In genomic region chr6:144581807-144582537, GRCh38 we compare ENCODE assay signal across 8 cellular contexts.
DNase-seq lines count a peak whose midpoint lies in the region; ATAC-seq and TF ChIP-seq lines count a peak whose summit lies in the region.

No MANE protein-coding gene starts in this region.

- no peak overlapping the region for H3K9ac ChIP-seq in endodermal cell (ENCODE audit: extremely low read depth, low read length, poor library complexity, severe bottlenecking)

- in situ Hi-C loops in SK-MEL-5 (cut with HindIII; ENCODE audit: low pct_unique_long_range_greater_than_20kb, low sequenced_read_pairs) = no loop called here

- no peaks in the 10 kb centered on the region for H3K27me3 Mint-ChIP-seq in endodermal cell (ENCODE audit: insufficient read depth)
- no peaks in the 10 kb centered on the region for H3K27me3 Mint-ChIP-seq in naive thymus-derived CD4-positive, alpha-beta T cell

- H3K4me1 Mint-ChIP-seq in endodermal cell = peaks cover 32% of the 10 kb centered on the region
- peaks cover 14 to 55% (median 32%) of the 10 kb centered on the region in 7 donors for H3K4me1 Mint-ChIP-seq in naive thymus-derived CD4-positive, alpha-beta T cell

- peak; percentile 27 for ATAC-seq in HG02885 (IDR thresholded peaks at IDR 0.05; ENCODE audit: poor library complexity, unreplicated experiment)
- peak; percentile 67 for ATAC-seq in naive thymus-derived CD4-positive, alpha-beta T cell

- peak; percentile 87 for TF ChIP-seq CTCF in endodermal cell (conservative IDR thresholded peaks at IDR 0.05)

- POLR2A ChIA-PET in naive thymus-derived CD4-positive, alpha-beta T cell (lab: Charles Lee) = no interaction called here

- intact Hi-C loops in naive thymus-derived CD4-positive, alpha-beta T cell (cut with micrococcal nuclease) = loop anchor here (1.0 to 10.0 kb wide), 14 partner anchors 19 to 1233 kb away; partner anchors contain the start of genes ADAT2 (in 1 of the 2), FBXO30 (in 1 of the 2), PEX3 (in 1 of the 2) and STX11 (in 1 of the 2)

- H3K36me3 Mint-ChIP-seq in endodermal cell (ENCODE audit: low read depth) = peaks cover 15% of the 10 kb centered on the region
- H3K36me3 Mint-ChIP-seq in naive thymus-derived CD4-positive, alpha-beta T cell = peaks cover 0 to 28% (median 6%) of the 10 kb centered on the region in 5 donors

- CTCF ChIA-PET in naive thymus-derived CD4-positive, alpha-beta T cell (lab: Charles Lee) = interaction anchor here (0.7 to 1.7 kb wide), 6 partner anchors 14 to 173 kb away, joined by 3 to 4 read pairs (median 3); no protein-coding TSS in a partner anchor

- H3K27ac ChIP-seq in endodermal cell (ENCODE audit: low read depth, low read length) = no peak overlapping the region
- no peak overlapping the region for H3K27ac ChIP-seq in naive thymus-derived CD4-positive, alpha-beta T cell (ENCODE audit: low read depth, low read length)

- DNase-seq in D341Med (ENCODE audit: low spot score) = peak; percentile 17
- DNase-seq in SK-MEL-5 (ENCODE audit: low read depth, low spot score) = peak; percentile 60
- peak; percentile 57 for DNase-seq in endodermal cell
- DNase-seq in naive thymus-derived CD4-positive, alpha-beta T cell = peak in 6 of 9 donors; percentile 16 to 41 (median 28)
- DNase-seq in NCI-H187 (lab: John Stamatoyannopoulos, UW) = no peak
- no peak for DNase-seq in RPMI8226
- DNase-seq in 8988T = no peak

- WGBS in endodermal cell (ENCODE audit: insufficient coverage in 1 of 2, insufficient read length in 1 of 2), 2 experiments = 74 to 89% methylated on average over 4 to 5 of the region's 5 CpGs

- no peak overlapping the region for H3K4me3 Mint-ChIP-seq in endodermal cell
- H3K4me3 Mint-ChIP-seq in naive thymus-derived CD4-positive, alpha-beta T cell = peak overlapping the region in 8 of 10 donors; percentile 10 to 89 (median 46)

- no peaks in the 10 kb centered on the region for H3K9me3 ChIP-seq in endodermal cell (ENCODE audit: control insufficient read depth, low read length)
- H3K9me3 ChIP-seq in naive thymus-derived CD4-positive, alpha-beta T cell (ENCODE audit: control insufficient read depth in 2 of 3, low read length in 3 of 3) = no peaks in the 10 kb centered on the region

- no peaks in the 10 kb centered on the region for H3K9me3 Mint-ChIP-seq in endodermal cell
- no peaks in the 10 kb centered on the region for H3K9me3 Mint-ChIP-seq in naive thymus-derived CD4-positive, alpha-beta T cell

- no peak overlapping the region for H3K4me3 ChIP-seq in endodermal cell (ENCODE audit: low read length)
- H3K4me3 ChIP-seq in naive thymus-derived CD4-positive, alpha-beta T cell (ENCODE audit: low read length) = no peak overlapping the region

- H3K4me1 ChIP-seq in endodermal cell (ENCODE audit: control insufficient read depth, insufficient read depth, low read length) = peaks cover 4% of the 10 kb centered on the region
- H3K4me1 ChIP-seq in naive thymus-derived CD4-positive, alpha-beta T cell (ENCODE audit: control insufficient read depth in 2 of 2, insufficient read depth in 2 of 2, low read length in 2 of 2) = peaks cover 19 to 20% of the 10 kb centered on the region in 2 donors

- peaks cover 18% of the 10 kb centered on the region for H3K36me3 ChIP-seq in endodermal cell (ENCODE audit: control insufficient read depth, insufficient read depth, low read length)
- peaks cover 0 to 12% (median 0%) of the 10 kb centered on the region in 3 experiments for H3K36me3 ChIP-seq in naive thymus-derived CD4-positive, alpha-beta T cell (ENCODE audit: control insufficient read depth in 2 of 3, insufficient read depth in 3 of 3, low read length in 3 of 3)

- no peak overlapping the region for H3K27ac Mint-ChIP-seq in endodermal cell
- peak overlapping the region in 7 of 9 donors; percentile 19 to 87 (median 76) for H3K27ac Mint-ChIP-seq in naive thymus-derived CD4-positive, alpha-beta T cell

- H3K27me3 ChIP-seq in endodermal cell (ENCODE audit: control insufficient read depth, insufficient read depth, low read length, poor library complexity, severe bottlenecking) = no peaks in the 10 kb centered on the region
- no peaks in the 10 kb centered on the region for H3K27me3 ChIP-seq in naive thymus-derived CD4-positive, alpha-beta T cell (ENCODE audit: control insufficient read depth in 2 of 2, insufficient read depth in 2 of 2, low read length in 2 of 2)

Comparison
In these comparisons a context has a peak if more than half of its experiments do, and no peak if none do; other contexts are left out.
1. DNase-seq: peak in D341Med (single experiment), SK-MEL-5 (single experiment), endodermal cell (single experiment) and naive thymus-derived CD4-positive, alpha-beta T cell (6 of 9); none in NCI-H187 (0 of 2), RPMI8226 (single experiment) and 8988T (single experiment).